15 cellular contexts compared by ENCODE assay signal in the genomic region with DNA sequence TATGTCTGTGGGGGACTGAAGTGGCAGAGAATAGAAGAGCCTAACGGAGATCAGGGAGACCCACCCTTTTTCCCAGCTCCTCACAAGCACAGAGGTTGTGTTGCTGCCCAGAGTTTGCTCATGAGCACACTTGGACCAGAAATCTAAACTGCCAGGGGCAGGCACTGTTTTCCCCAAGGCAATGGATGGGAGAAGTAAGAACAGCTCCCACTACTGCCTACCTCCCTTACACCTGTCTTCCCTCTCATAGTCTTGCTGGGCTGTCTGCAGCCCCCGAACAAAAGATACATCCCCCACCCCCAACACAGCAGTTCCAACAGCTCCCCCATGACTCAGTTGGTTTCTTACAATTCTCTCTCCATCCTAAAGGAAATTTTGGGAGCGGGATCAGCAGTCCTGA. TPM values are rescaled to one million over a fixed set of nuclear protein-coding genes. Genes with fewer than 3 reads are reported as not detected.
A peak's percentile ranks its signal among the peaks of the same experiment; 100 is the strongest.
DNase-seq lines count a peak whose midpoint lies in the region; ATAC-seq and TF ChIP-seq lines count a peak whose summit lies in the region.
"Had no signal": no experiment of that assay in that cellular context is flagged by ENCODE, and none has a peak within 500 bp of the region (broad histone marks: within the 10 kb centered on the region; RNA-seq: fewer than 3 reads in every experiment).

No MANE protein-coding gene starts in this region.

- H3K36me3 Mint-ChIP-seq in activated naive CD8-positive, alpha-beta T cell treated with anti-CD3 and anti-CD28 coated beads, Interleukin-2, amount 50 U/mL, for 24 hours (ENCODE audit: low read depth): peaks cover 68% of the 10 kb centered on the region
- H3K36me3 Mint-ChIP-seq in activated naive CD8-positive, alpha-beta T cell treated with anti-CD3 and anti-CD28 coated beads for 36 hours: peaks cover 59% of the 10 kb centered on the region
- H3K36me3 Mint-ChIP-seq in nephron progenitor cell (ENCODE audit: low read depth): peaks cover 11% of the 10 kb centered on the region
- H3K36me3 Mint-ChIP-seq in progenitor cell of endocrine pancreas (ENCODE audit: insufficient read depth): peaks cover 2% of the 10 kb centered on the region

- TF ChIP-seq CTCF in nephron progenitor cell (IDR thresholded peaks at IDR 0.05): no peak
- TF ChIP-seq CTCF in progenitor cell of endocrine pancreas (IDR thresholded peaks at IDR 0.05; ENCODE audit: unreplicated experiment): no peak

- H3K9me3 Mint-ChIP-seq in activated naive CD8-positive, alpha-beta T cell treated with anti-CD3 and anti-CD28 coated beads, Interleukin-2, amount 50 U/mL, for 24 hours: peaks cover 36% of the 10 kb centered on the region
- H3K9me3 Mint-ChIP-seq in activated naive CD8-positive, alpha-beta T cell treated with anti-CD3 and anti-CD28 coated beads for 36 hours: peaks cover 23% of the 10 kb centered on the region
- H3K9me3 Mint-ChIP-seq in nephron progenitor cell (peaks cover 4% of the 10 kb centered on the region), progenitor cell of endocrine pancreas (ENCODE audit: low read depth) (peaks cover 3% of the 10 kb centered on the region)

- ATAC-seq in activated naive CD8-positive, alpha-beta T cell treated with anti-CD3 and anti-CD28 coated beads, Interleukin-2, amount 50 U/mL, for 24 hours: no peak
- ATAC-seq in GM18861 (IDR thresholded peaks at IDR 0.05; ENCODE audit: unreplicated experiment) (no peak), Right ventricle myocardium inferior (no peak)
- ATAC-seq: A549, HepG2 had no signal

- peaks cover 30% of the 10 kb centered on the region for H3K4me1 Mint-ChIP-seq in activated naive CD8-positive, alpha-beta T cell treated with anti-CD3 and anti-CD28 coated beads, Interleukin-2, amount 50 U/mL, for 24 hours
- peaks cover 22% of the 10 kb centered on the region for H3K4me1 Mint-ChIP-seq in activated naive CD8-positive, alpha-beta T cell treated with anti-CD3 and anti-CD28 coated beads for 36 hours
- H3K4me1 Mint-ChIP-seq in nephron progenitor cell: peaks cover 6% of the 10 kb centered on the region
- peaks cover 6% of the 10 kb centered on the region for H3K4me1 Mint-ChIP-seq in progenitor cell of endocrine pancreas (ENCODE audit: low read depth)
- H3K4me1 Mint-ChIP-seq: CD14-positive monocyte had no signal

- H3K4me3 Mint-ChIP-seq in activated naive CD8-positive, alpha-beta T cell treated with anti-CD3 and anti-CD28 coated beads, Interleukin-2, amount 50 U/mL, for 24 hours: no peak overlapping the region
- no peak overlapping the region for H3K4me3 Mint-ChIP-seq in activated naive CD8-positive, alpha-beta T cell treated with anti-CD3 and anti-CD28 coated beads for 36 hours
- H3K4me3 Mint-ChIP-seq in nephron progenitor cell (no peak overlapping the region), progenitor cell of endocrine pancreas (ENCODE audit: low read depth) (no peak overlapping the region)
- H3K4me3 Mint-ChIP-seq: CD14-positive monocyte; CD4-positive, alpha-beta memory T cell had no signal

- intact Hi-C loops in Right ventricle myocardium inferior (cut with DNase I): loop anchor here (5.0 kb wide), 1 partner anchor 58 kb away; no protein-coding TSS in a partner anchor

- peak overlapping the region; percentile 29 for H3K27ac Mint-ChIP-seq in activated naive CD8-positive, alpha-beta T cell treated with anti-CD3 and anti-CD28 coated beads, Interleukin-2, amount 50 U/mL, for 24 hours
- no peak overlapping the region for H3K27ac Mint-ChIP-seq in activated naive CD8-positive, alpha-beta T cell treated with anti-CD3 and anti-CD28 coated beads for 36 hours
- H3K27ac Mint-ChIP-seq in nephron progenitor cell (peak overlapping the region; percentile 9), progenitor cell of endocrine pancreas (peak overlapping the region; percentile 38)

- DNase-seq in activated naive CD8-positive, alpha-beta T cell treated with anti-CD3 and anti-CD28 coated beads, Interleukin-2, amount 50 U/mL, for 24 hours: no peak
- DNase-seq in activated naive CD8-positive, alpha-beta T cell treated with anti-CD3 and anti-CD28 coated beads for 36 hours: no peak
- no peak for DNase-seq in nephron progenitor cell
- no peak for DNase-seq in progenitor cell of endocrine pancreas (ENCODE audit: low spot score, unreplicated experiment)
- no peak for DNase-seq in NCI-H526 (lab: John Stamatoyannopoulos, UW)
- no peak for DNase-seq in Right ventricle myocardium inferior (ENCODE audit: missing footprints)
- DNase-seq: CD4-positive, alpha-beta memory T cell; DMS153; DMS79 treated with DMSO at 0.1 percent for 48 hours; GF-D8 had no signal

- no peaks in the 10 kb centered on the region for H3K27me3 Mint-ChIP-seq in activated naive CD8-positive, alpha-beta T cell treated with anti-CD3 and anti-CD28 coated beads, Interleukin-2, amount 50 U/mL, for 24 hours
- no peaks in the 10 kb centered on the region for H3K27me3 Mint-ChIP-seq in activated naive CD8-positive, alpha-beta T cell treated with anti-CD3 and anti-CD28 coated beads for 36 hours
- H3K27me3 Mint-ChIP-seq in nephron progenitor cell (ENCODE audit: low read depth, poor library complexity) (no peaks in the 10 kb centered on the region), progenitor cell of endocrine pancreas (no peaks in the 10 kb centered on the region)
- H3K27me3 Mint-ChIP-seq: CD4-positive, alpha-beta memory T cell had no signal

RNA-seq across cellular contexts. Expression of a gene that starts 48.1 kb away (rescaled TPM):
- total RNA-seq in activated naive CD8-positive, alpha-beta T cell treated with anti-CD3 and anti-CD28 coated beads for 36 hours: 10 to 100 TPM; 57.2 to 57.7 TPM
- 0.49 and 0.55 TPM in 2 replicates for total RNA-seq in progenitor cell of endocrine pancreas
- 0.95 TPM for total RNA-seq in Right ventricle myocardium inferior
- total RNA-seq: H1 had no signal

Comparison
In these comparisons a context has a peak if more than half of its experiments do, and no peak if none do; other contexts are left out.
1. RNA of a gene that starts 48.1 kb away (total RNA-seq): 57.2 to 57.7 TPM in activated naive CD8-positive, alpha-beta T cell treated with anti-CD3 and anti-CD28 coated beads for 36 hours; 0.95 TPM in Right ventricle myocardium inferior (single experiment) and 0.49 to 0.55 TPM in progenitor cell of endocrine pancreas; every median in the first group is over 10 times any median in the second.